28 cellular contexts compared by ENCODE assay signal in genomic region chr5:87887247-87887646, GRCh38.
"Had no signal": no experiment of that assay in that cellular context is flagged by ENCODE, and none has a peak within 500 bp of the region (broad histone marks: within the 10 kb centered on the region; RNA-seq: fewer than 3 reads in every experiment).

No MANE protein-coding gene starts in this region.

- H3K36me3 Mint-ChIP-seq: stimulated activated effector memory CD8-positive, alpha-beta T cell treated with anti-CD3 and anti-CD28 coated beads, Interleukin-12 subunit alpha, Interleukin-12 subunit beta, amount 100 ng/mL, for 72 hours; stimulated activated memory B cell treated with anti-CD40 and anti-IgM and Interleukin-4, amounts not matched to agents 10 μg/mL and 1 μg/mL and 100 μg/mL, for 72 hours; stimulated activated naive B cell treated with anti-CD40 and anti-IgM and Interleukin-4, amounts not matched to agents 10 μg/mL and 1 μg/mL and 100 μg/mL, for 72 hours; type B pancreatic cell had no signal

- H3K4me3 Mint-ChIP-seq: stimulated activated effector memory CD8-positive, alpha-beta T cell treated with anti-CD3 and anti-CD28 coated beads, Interleukin-12 subunit alpha, Interleukin-12 subunit beta, amount 100 ng/mL, for 72 hours; stimulated activated memory B cell treated with anti-CD40 and anti-IgM and Interleukin-4, amounts not matched to agents 10 μg/mL and 1 μg/mL and 100 μg/mL, for 72 hours; stimulated activated naive B cell treated with anti-CD40 and anti-IgM and Interleukin-4, amounts not matched to agents 10 μg/mL and 1 μg/mL and 100 μg/mL, for 72 hours; stimulated activated naive CD8-positive, alpha-beta T cell treated with anti-CD3 and anti-CD28 coated beads, Interleukin-15, amount 100 ng/mL, for 72 hours; stimulated activated naive CD8-positive, alpha-beta T cell treated with anti-CD3 and anti-CD28 coated beads, Interleukin-15, Interleukin-2, amounts not matched to agents 100 ng/mL and 50 ng/mL, for 24 hours; type B pancreatic cell had no signal

- H3K9me3 Mint-ChIP-seq: stimulated activated effector memory CD8-positive, alpha-beta T cell treated with anti-CD3 and anti-CD28 coated beads, Interleukin-12 subunit alpha, Interleukin-12 subunit beta, amount 100 ng/mL, for 72 hours; stimulated activated naive CD8-positive, alpha-beta T cell treated with anti-CD3 and anti-CD28 coated beads, Interleukin-15, amount 100 ng/mL, for 72 hours; type B pancreatic cell had no signal

- H3K9me3 ChIP-seq: suprapubic skin, testis, thoracic aorta, thyroid gland, tibial artery, transverse colon, upper lobe of left lung, upper lobe of right lung, uterus, vagina had no signal

- H3K4me1 Mint-ChIP-seq: stimulated activated effector memory CD8-positive, alpha-beta T cell treated with anti-CD3 and anti-CD28 coated beads, Interleukin-12 subunit alpha, Interleukin-12 subunit beta, amount 100 ng/mL, for 72 hours; stimulated activated memory B cell treated with anti-CD40 and anti-IgM and Interleukin-4, amounts not matched to agents 10 μg/mL and 1 μg/mL and 100 μg/mL, for 72 hours; stimulated activated naive B cell treated with anti-CD40 and anti-IgM and Interleukin-4, amounts not matched to agents 10 μg/mL and 1 μg/mL and 100 μg/mL, for 72 hours; stimulated activated naive CD8-positive, alpha-beta T cell treated with anti-CD3 and anti-CD28 coated beads, Interleukin-15, amount 100 ng/mL, for 72 hours had no signal

- H3K27ac Mint-ChIP-seq: stimulated activated effector memory CD8-positive, alpha-beta T cell treated with anti-CD3 and anti-CD28 coated beads, Interleukin-12 subunit alpha, Interleukin-12 subunit beta, amount 100 ng/mL, for 72 hours; stimulated activated memory B cell treated with anti-CD40 and anti-IgM and Interleukin-4, amounts not matched to agents 10 μg/mL and 1 μg/mL and 100 μg/mL, for 72 hours; stimulated activated naive B cell treated with anti-CD40 and anti-IgM and Interleukin-4, amounts not matched to agents 10 μg/mL and 1 μg/mL and 100 μg/mL, for 72 hours; stimulated activated naive CD8-positive, alpha-beta T cell treated with anti-CD3 and anti-CD28 coated beads, Interleukin-15, amount 100 ng/mL, for 72 hours; stimulated activated naive CD8-positive, alpha-beta T cell treated with anti-CD3 and anti-CD28 coated beads, Interleukin-15, Interleukin-2, amounts not matched to agents 100 ng/mL and 50 ng/mL, for 24 hours; type B pancreatic cell had no signal

- H3K27me3 Mint-ChIP-seq: stimulated activated memory B cell treated with anti-CD40 and anti-IgM and Interleukin-4, amounts not matched to agents 10 μg/mL and 1 μg/mL and 100 μg/mL, for 72 hours; stimulated activated naive B cell treated with anti-CD40 and anti-IgM and Interleukin-4, amounts not matched to agents 10 μg/mL and 1 μg/mL and 100 μg/mL, for 72 hours; stimulated activated naive CD8-positive, alpha-beta T cell treated with anti-CD3 and anti-CD28 coated beads, Interleukin-15, amount 100 ng/mL, for 72 hours; stimulated activated naive CD8-positive, alpha-beta T cell treated with anti-CD3 and anti-CD28 coated beads, Interleukin-15, Interleukin-2, amounts not matched to agents 100 ng/mL and 50 ng/mL, for 24 hours; type B pancreatic cell had no signal

- DNase-seq: stimulated activated CD4-positive, alpha-beta T cell treated with anti-CD3 and anti-CD28 coated beads, Interleukin-2, amount 100 ng/mL, for 48 hours; stimulated activated CD4-positive, alpha-beta T cell treated with anti-CD3 and anti-CD28 coated beads, Interleukin-4, amount 100 ng/mL, for 1 hour; stimulated activated CD4-positive, alpha-beta T cell treated with anti-CD3 and anti-CD28 coated beads, Interleukin-4, amount 100 ng/mL, for 24 hours; stimulated activated CD4-positive, alpha-beta T cell treated with anti-CD3 and anti-CD28 coated beads, Interleukin-4, amount 100 ng/mL, for 4 hours; stimulated activated CD8-positive, alpha-beta memory T cell treated with anti-CD3 and anti-CD28 coated beads, Interleukin-4, amount 100 ng/mL, for 48 hours; stimulated activated naive B cell treated with anti-CD40 and anti-IgM and Interleukin-4, amounts not matched to agents 10 μg/mL and 1 μg/mL and 100 μg/mL, for 72 hours; stimulated activated naive CD4-positive, alpha-beta T cell; stimulated activated naive CD4-positive, alpha-beta T cell treated with Interleukin-2 at 50 U/mL for 16 hours; stimulated activated naive CD8-positive, alpha-beta T cell treated with anti-CD3 and anti-CD28 coated beads, Interleukin-15, amount 100 ng/mL, for 72 hours; stimulated activated naive CD8-positive, alpha-beta T cell treated with anti-CD3 and anti-CD28 coated beads, Interleukin-15, Interleukin-2, amounts not matched to agents 100 U/mL and 50 U/mL, for 24 hours; stomach; substantia nigra; testis; thyroid gland; tibial artery; transverse colon; trophoblast cell; upper lobe of left lung; upper lobe of right lung; uterus had no signal

- H3K27me3 ChIP-seq: stomach, suprapubic skin, thyroid gland, tibial artery, tibial nerve, transverse colon, upper lobe of left lung, upper lobe of right lung, uterus, vagina had no signal

- H3K4me1 ChIP-seq: stomach, suprapubic skin, testis, thyroid gland, tibial artery, tibial nerve, transverse colon, upper lobe of left lung, upper lobe of right lung, uterus, vagina had no signal

- H3K4me3 ChIP-seq: stomach, suprapubic skin, testis, thoracic aorta, thyroid gland, tibial artery, tibial nerve, transverse colon, upper lobe of left lung, upper lobe of right lung, uterus, vagina had no signal

- H3K27ac ChIP-seq: stomach, suprapubic skin, testis, thoracic aorta, thyroid gland, tibial artery, tibial nerve, transverse colon, upper lobe of left lung, upper lobe of right lung, uterus, vagina had no signal

- H3K36me3 ChIP-seq: stomach, suprapubic skin, thoracic aorta, thyroid gland, tibial artery, tibial nerve, transverse colon, upper lobe of left lung, upper lobe of right lung, uterus, vagina had no signal
